ENCODE assay signal across 28 cellular contexts in genomic region chr4:126799471-126799870, GRCh38.
A peak's percentile ranks its signal among the peaks of the same experiment; 100 is the strongest.
DNase-seq lines count a peak whose midpoint lies in the region; ATAC-seq and TF ChIP-seq lines count a peak whose summit lies in the region.
"Had no signal": no experiment of that assay in that cellular context is flagged by ENCODE, and none has a peak within 500 bp of the region (broad histone marks: within the 10 kb centered on the region; RNA-seq: fewer than 3 reads in every experiment).

No MANE protein-coding gene starts in this region.

- no peaks in the 10 kb centered on the region for H4K20me1 ChIP-seq in SK-N-SH (ENCODE audit: insufficient read depth)

- POLR2A ChIA-PET in SK-N-SH (lab: Yijun Ruan, JAX): no interaction called here

- H3K27me3 Mint-ChIP-seq in mesothelial cell of epicardium (ENCODE audit: low read depth): no peaks in the 10 kb centered on the region
- H3K27me3 Mint-ChIP-seq: activated CD4-positive, alpha-beta T cell treated with anti-CD3 and anti-CD28 coated beads, Interleukin-2, amount 10 ng/mL, durations not matched to agents 7 days and 5 days; activated naive CD8-positive, alpha-beta T cell treated with anti-CD3 and anti-CD28 coated beads, Interleukin-2, amount 50 U/mL, for 24 hours; CD4-positive, CD25-positive, alpha-beta regulatory T cell; stimulated activated memory B cell treated with anti-CD40 and anti-IgM and Interleukin-4, amounts not matched to agents 10 μg/mL and 1 μg/mL and 100 μg/mL, for 72 hours had no signal

- H3K27ac ChIP-seq in SK-N-SH (ENCODE audit: low read depth in 2 of 2, low read length in 1 of 2): no peak overlapping the region
- H3K27ac ChIP-seq: brain microvascular endothelial cell, gastroesophageal sphincter, HL-60, upper lobe of left lung had no signal

- TF ChIP-seq RAD21 in SK-N-SH (IDR thresholded peaks at IDR 0.05; ENCODE audit: low read length): no peak

- ATAC-seq in HG03280 (IDR thresholded peaks at IDR 0.05; ENCODE audit: unreplicated experiment): no peak
- ATAC-seq in left colon: no peak
- ATAC-seq: activated naive CD8-positive, alpha-beta T cell treated with anti-CD3 and anti-CD28 coated beads, Interleukin-2, amount 50 U/mL, for 24 hours; gastroesophageal sphincter; right cardiac atrium; stimulated activated memory B cell treated with anti-CD40 and anti-IgM and Interleukin-4, amounts not matched to agents 10 μg/mL and 1 μg/mL and 100 μg/mL, for 72 hours had no signal

- peak overlapping the region; percentile 68 for H3K27ac Mint-ChIP-seq in mesothelial cell of epicardium
- H3K27ac Mint-ChIP-seq: activated CD4-positive, alpha-beta T cell treated with anti-CD3 and anti-CD28 coated beads, Interleukin-2, amount 10 ng/mL, durations not matched to agents 7 days and 5 days; activated naive CD8-positive, alpha-beta T cell treated with anti-CD3 and anti-CD28 coated beads, Interleukin-2, amount 50 U/mL, for 24 hours; CD4-positive, CD25-positive, alpha-beta regulatory T cell; stimulated activated memory B cell treated with anti-CD40 and anti-IgM and Interleukin-4, amounts not matched to agents 10 μg/mL and 1 μg/mL and 100 μg/mL, for 72 hours had no signal

- no peaks in the 10 kb centered on the region for H3K79me2 ChIP-seq in SK-N-SH (ENCODE audit: insufficient read depth)

- H3K4me1 Mint-ChIP-seq in mesothelial cell of epicardium: peaks cover 10% of the 10 kb centered on the region
- H3K4me1 Mint-ChIP-seq: activated CD4-positive, alpha-beta T cell treated with anti-CD3 and anti-CD28 coated beads, Interleukin-2, amount 10 ng/mL, durations not matched to agents 7 days and 5 days; activated naive CD8-positive, alpha-beta T cell treated with anti-CD3 and anti-CD28 coated beads, Interleukin-2, amount 50 U/mL, for 24 hours; CD4-positive, CD25-positive, alpha-beta regulatory T cell; stimulated activated memory B cell treated with anti-CD40 and anti-IgM and Interleukin-4, amounts not matched to agents 10 μg/mL and 1 μg/mL and 100 μg/mL, for 72 hours had no signal

- 60% methylated on average over 2 of the region's 2 CpGs for WGBS in SK-N-SH (ENCODE audit: low lambda C conversion rate)

- DNase-seq in SK-N-SH (no peak), fibroblast of gingiva (ENCODE audit: low read depth) (peak; percentile 11), mesothelial cell of epicardium (ENCODE audit: low spot score in 2 of 2, unreplicated experiment in 2 of 2) (no peak), left colon (no peak), C1 segment of cervical spinal cord (lab: John Stamatoyannopoulos, UW) (no peak), GDM1 (lab: John Stamatoyannopoulos, UW) (no peak)
- DNase-seq: activated CD4-positive, alpha-beta T cell treated with anti-CD3 and anti-CD28 coated beads, Interleukin-2, amount 10 ng/mL, durations not matched to agents 7 days and 5 days; activated naive CD8-positive, alpha-beta T cell treated with anti-CD3 and anti-CD28 coated beads, Interleukin-2, amount 50 U/mL, for 24 hours; activated T-cell treated with anti-CD3 and anti-CD28 coated beads, Interleukin-2, amount 50 U/mL, for 48 hours; brain microvascular endothelial cell; CD4-positive, CD25-positive, alpha-beta regulatory T cell; islet precursor cell; Kasumi-1; NCI-H187 treated with DMSO at 0.1 percent for 48 hours; NCI-H2171 treated with DMSO at 0.1 percent for 48 hours; NCI-H524 treated with DMSO at 0.1 percent for 48 hours; NK-92 treated with Interleukin-12 subunit alpha and Interleukin-12 subunit beta, amount 100 ng/mL, for 24 hours; PC-3; stimulated activated CD4-positive, alpha-beta T cell treated with anti-CD3 and anti-CD28 coated beads, Interleukin-4, amount 100 ng/mL, for 4 hours; substantia nigra; T1000; upper lobe of left lung had no signal

- H3K36me3 Mint-ChIP-seq in mesothelial cell of epicardium: no peaks in the 10 kb centered on the region
- H3K36me3 Mint-ChIP-seq: CD4-positive, CD25-positive, alpha-beta regulatory T cell; stimulated activated memory B cell treated with anti-CD40 and anti-IgM and Interleukin-4, amounts not matched to agents 10 μg/mL and 1 μg/mL and 100 μg/mL, for 72 hours had no signal

- no peaks in the 10 kb centered on the region for H3K4me1 ChIP-seq in SK-N-SH (ENCODE audit: control insufficient read depth in 1 of 2, insufficient read depth in 2 of 2, low read depth in 1 of 2, low read length in 1 of 2)
- H3K4me1 ChIP-seq: gastroesophageal sphincter, upper lobe of left lung had no signal

- peak overlapping the region; percentile 45; the same call in 1 of the 2 replicates for H2AFZ ChIP-seq in SK-N-SH (ENCODE audit: low read depth)

- TF ChIP-seq CTCF in SK-N-SH (IDR thresholded peaks at IDR 0.05): no peak
- TF ChIP-seq CTCF in mesothelial cell of epicardium (IDR thresholded peaks at IDR 0.05; ENCODE audit: unreplicated experiment): no peak

- H3F3A ChIP-seq in SK-N-SH (replicated peaks; ENCODE audit: insufficient read depth): no peaks in the 10 kb centered on the region

- H3K36me3 ChIP-seq in SK-N-SH (replicated peaks in 1 of 2; ENCODE audit: control insufficient read depth in 1 of 2, insufficient read depth in 2 of 2, low read length in 1 of 2): no peaks in the 10 kb centered on the region
- H3K36me3 ChIP-seq: brain microvascular endothelial cell, gastroesophageal sphincter, upper lobe of left lung had no signal

- no peaks in the 10 kb centered on the region for H3K9me2 ChIP-seq in SK-N-SH

- no peaks in the 10 kb centered on the region for H3K9me3 Mint-ChIP-seq in mesothelial cell of epicardium
- H3K9me3 Mint-ChIP-seq: nephron had no signal

- no peak for TF ChIP-seq EP300 in SK-N-SH (IDR thresholded peaks at IDR 0.05; ENCODE audit: borderline replicate concordance in 1 of 2, low read depth in 1 of 2, low read length in 1 of 2)

- no peak overlapping the region for H3K4me3 Mint-ChIP-seq in mesothelial cell of epicardium
- H3K4me3 Mint-ChIP-seq: activated CD4-positive, alpha-beta T cell treated with anti-CD3 and anti-CD28 coated beads, Interleukin-2, amount 10 ng/mL, durations not matched to agents 7 days and 5 days; activated naive CD8-positive, alpha-beta T cell treated with anti-CD3 and anti-CD28 coated beads, Interleukin-2, amount 50 U/mL, for 24 hours; CD4-positive, CD25-positive, alpha-beta regulatory T cell; nephron; stimulated activated memory B cell treated with anti-CD40 and anti-IgM and Interleukin-4, amounts not matched to agents 10 μg/mL and 1 μg/mL and 100 μg/mL, for 72 hours had no signal

- H3K4me2 ChIP-seq in SK-N-SH: no peak overlapping the region

- CTCF ChIA-PET in SK-N-SH (lab: Yijun Ruan, JAX): interaction anchor here (1.6 kb wide), 1 partner anchor 14 kb away, joined by 3 read pairs; no protein-coding TSS in a partner anchor

- intact Hi-C loops in left colon (cut with DNase I, micrococcal nuclease): no loop called here

- H3K9ac ChIP-seq in SK-N-SH: no peak overlapping the region

- no peaks in the 10 kb centered on the region for H3K9me3 ChIP-seq in SK-N-SH
- H3K9me3 ChIP-seq: gastroesophageal sphincter, upper lobe of left lung had no signal

- H3K27me3 ChIP-seq in SK-N-SH (ENCODE audit: insufficient read depth): no peaks in the 10 kb centered on the region
- H3K27me3 ChIP-seq: brain microvascular endothelial cell, gastroesophageal sphincter, upper lobe of left lung had no signal

- no peak overlapping the region for H3K4me3 ChIP-seq in SK-N-SH (ENCODE audit: low read depth in 2 of 2, low read length in 1 of 2)
- H3K4me3 ChIP-seq: gastroesophageal sphincter, upper lobe of left lung had no signal

TF ChIP-seq in SK-N-SH, 30 proteins besides CTCF, POLR2A, EP300 and RAD21:
- TF ChIP-seq RFX5 (IDR thresholded peaks at IDR 0.05; ENCODE audit: low read length): no peak
- TF ChIP-seq POLR2AphosphoS5 (IDR thresholded peaks at IDR 0.05; ENCODE audit: low read depth, low read length): no peak
TF ChIP-seq in SK-N-SH: peak in this region for 0.
